ENCODE assay signal across 18 cellular contexts in the genomic region with DNA sequence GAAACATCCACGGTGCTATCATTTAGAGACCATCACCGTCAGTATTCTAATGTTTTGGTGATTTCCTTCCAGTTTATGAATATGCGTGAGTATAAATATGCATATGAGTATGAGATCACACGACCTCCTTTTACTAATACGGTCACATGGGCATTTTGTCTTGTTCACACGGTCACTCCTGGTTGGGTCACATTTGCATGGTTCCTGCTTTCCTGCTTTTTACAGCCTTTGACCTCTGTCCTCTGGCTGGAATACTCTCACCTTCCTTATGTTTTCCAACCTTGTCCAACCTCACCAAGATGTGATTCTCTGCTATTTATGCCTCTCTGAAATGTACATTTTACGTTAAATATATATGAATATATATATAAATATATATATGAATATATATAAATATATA. TPM values are rescaled to one million over a fixed set of nuclear protein-coding genes. Genes with fewer than 3 reads are reported as not detected.
DNase-seq lines count a peak whose midpoint lies in the region; ATAC-seq, FAIRE-seq and TF ChIP-seq lines count a peak whose summit lies in the region.
"Had no signal": no experiment of that assay in that cellular context is flagged by ENCODE, and none has a peak within 500 bp of the region (broad histone marks: within the 10 kb centered on the region; RNA-seq: fewer than 3 reads in every experiment).

No MANE protein-coding gene starts in this region.

- TF ChIP-seq EP300 in Ishikawa (IDR thresholded peaks at IDR 0.05; ENCODE audit: borderline replicate concordance) = no peak

- DNase-seq in frontal cortex (ENCODE audit: low spot score in 2 of 2) (no peak), amygdala (lab: John Stamatoyannopoulos, UW) (no peak)
- DNase-seq: ACHN; BE2C; C1 segment of cervical spinal cord; CD4-positive, CD25-positive, alpha-beta regulatory T cell; CD8-positive, alpha-beta memory T cell; COR-L47; GDM1; H9; IMR-90 had no signal

- ATAC-seq in GM19351 (IDR thresholded peaks at IDR 0.05; ENCODE audit: unreplicated experiment) = no peak
- ATAC-seq in activated CD4-positive, CD25-positive, alpha-beta regulatory T cell treated with anti-CD3 and anti-CD28 coated beads, Interleukin-2, amount 50 U/mL, for 24 hours = no peak

- FAIRE-seq in colon (lab: Jason Lieb, UNC) (peak; percentile 88), frontal cortex (lab: Jason Lieb, UNC) (peak; percentile 82)
- FAIRE-seq: GM12892, H1, HTR-8/SVneo had no signal

- TF ChIP-seq RAD21 in Ishikawa (IDR thresholded peaks at IDR 0.05; ENCODE audit: low read depth) = no peak

TF ChIP-seq in Ishikawa, 13 proteins besides CTCF, POLR2A, EP300 and RAD21:
- TF ChIP-seq FOXM1 (IDR thresholded peaks at IDR 0.05; ENCODE audit: borderline replicate concordance, low read depth) (no peak), NFIC (IDR thresholded peaks at IDR 0.05) (no peak)
- TF ChIP-seq, protein P1, sequence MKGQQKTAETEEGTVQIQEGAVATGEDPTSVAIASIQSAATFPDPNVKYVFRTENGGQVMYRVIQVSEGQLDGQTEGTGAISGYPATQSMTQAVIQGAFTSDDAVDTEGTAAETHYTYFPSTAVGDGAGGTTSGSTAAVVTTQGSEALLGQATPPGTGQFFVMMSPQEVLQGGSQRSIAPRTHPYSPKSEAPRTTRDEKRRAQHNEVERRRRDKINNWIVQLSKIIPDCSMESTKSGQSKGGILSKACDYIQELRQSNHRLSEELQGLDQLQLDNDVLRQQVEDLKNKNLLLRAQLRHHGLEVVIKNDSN (IDR thresholded peaks at IDR 0.05) = peak; percentile 26; the same call in 1 of the 2 replicates

RNA-seq across cellular contexts. Expression of gene LMTK2, which starts 25.3 kb away (rescaled TPM):
- 37.1 TPM for total RNA-seq in frontal cortex
